14 cellular contexts compared by ENCODE assay signal in the genomic region with DNA sequence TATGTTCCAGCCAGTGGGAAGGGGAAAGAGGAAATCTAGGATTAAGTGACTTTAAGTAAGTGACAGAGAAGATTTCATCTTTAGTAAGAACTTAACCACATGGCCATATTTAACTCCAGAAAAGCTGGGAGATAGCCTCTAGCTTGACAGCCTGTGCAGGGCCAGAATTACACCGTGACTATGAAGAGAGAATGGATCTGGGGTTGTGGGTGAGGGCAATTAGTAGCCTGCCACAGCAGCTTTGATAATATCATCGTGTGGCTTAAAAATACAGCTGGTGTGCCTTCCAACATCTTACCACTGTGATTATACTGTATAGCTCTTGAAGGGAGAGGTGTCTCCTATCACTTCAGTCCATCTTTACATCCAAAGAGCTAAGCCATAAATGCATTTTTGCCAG. TPM values are rescaled to one million over a fixed set of nuclear protein-coding genes. Genes with fewer than 3 reads are reported as not detected.
A peak's percentile ranks its signal among the peaks of the same experiment; 100 is the strongest.
DNase-seq lines count a peak whose midpoint lies in the region; ATAC-seq, FAIRE-seq and TF ChIP-seq lines count a peak whose summit lies in the region.
"Had no signal": no experiment of that assay in that cellular context is flagged by ENCODE, and none has a peak within 500 bp of the region (broad histone marks: within the 10 kb centered on the region; RNA-seq: fewer than 3 reads in every experiment).

No MANE protein-coding gene starts in this region.

- no peak for TF ChIP-seq EP300 in SK-N-SH (IDR thresholded peaks at IDR 0.05; ENCODE audit: borderline replicate concordance in 1 of 2, low read depth in 1 of 2, low read length in 1 of 2)

- H3K9me3 Mint-ChIP-seq in stimulated activated memory B cell treated with anti-CD40 and anti-IgM and Interleukin-4, amounts not matched to agents 10 μg/mL and 1 μg/mL and 100 μg/mL, for 72 hours, result peaks cover 6% of the 10 kb centered on the region
- H3K9me3 Mint-ChIP-seq: CD8-positive, alpha-beta T cell; H9 had no signal

- H3K4me1 Mint-ChIP-seq in stimulated activated memory B cell treated with anti-CD40 and anti-IgM and Interleukin-4, amounts not matched to agents 10 μg/mL and 1 μg/mL and 100 μg/mL, for 72 hours, result peaks cover 46% of the 10 kb centered on the region

- POLR2A ChIA-PET in SK-N-SH (lab: Yijun Ruan, JAX), result no interaction called here

- TF ChIP-seq CTCF in D721Med (IDR thresholded peaks at IDR 0.05; ENCODE audit: insufficient read depth, missing control alignments), result no peak
- TF ChIP-seq CTCF in SK-N-SH (IDR thresholded peaks at IDR 0.05), result no peak

- no peaks in the 10 kb centered on the region for H3K79me2 ChIP-seq in SK-N-SH (ENCODE audit: insufficient read depth)

- peaks cover 0 to 12% of the 10 kb centered on the region in 2 experiments; a peak in 2 of 4 replicates for H3K4me1 ChIP-seq in SK-N-SH (ENCODE audit: control insufficient read depth in 1 of 2, insufficient read depth in 2 of 2, low read depth in 1 of 2, low read length in 1 of 2)

- no peak overlapping the region for H3K9ac ChIP-seq in SK-N-SH

- H2AFZ ChIP-seq in SK-N-SH (ENCODE audit: low read depth), result no peak overlapping the region

- H3K4me3 ChIP-seq in SK-N-SH (ENCODE audit: low read depth in 2 of 2, low read length in 1 of 2), result no peak overlapping the region
- H3K4me3 ChIP-seq: GM12878 had no signal

- CTCF ChIA-PET in SK-N-SH (lab: Yijun Ruan, JAX), result interaction anchor here (0.7 to 1.1 kb wide), 3 partner anchors 37 to 57 kb away, joined by 3 to 4 read pairs (median 3); partner anchors contain the start of gene TBC1D9

- H3F3A ChIP-seq in SK-N-SH (replicated peaks; ENCODE audit: insufficient read depth), result no peaks in the 10 kb centered on the region

- no peak for ATAC-seq in stimulated activated memory B cell treated with anti-CD40 and anti-IgM and Interleukin-4, amounts not matched to agents 10 μg/mL and 1 μg/mL and 100 μg/mL, for 72 hours
- ATAC-seq: CD8-positive, alpha-beta T cell; GM12878 had no signal

- H3K9me3 ChIP-seq in SK-N-SH, result no peaks in the 10 kb centered on the region

- no peak overlapping the region for H3K4me3 Mint-ChIP-seq in stimulated activated memory B cell treated with anti-CD40 and anti-IgM and Interleukin-4, amounts not matched to agents 10 μg/mL and 1 μg/mL and 100 μg/mL, for 72 hours
- H3K4me3 Mint-ChIP-seq: CD14-positive monocyte; CD8-positive, alpha-beta T cell; H9 had no signal

- H3K27ac ChIP-seq in SK-N-SH (ENCODE audit: low read depth in 2 of 2, low read length in 1 of 2), result peak overlapping the region in 1 of 2 experiments; percentile 62; a peak in 2 of 4 replicates

- peak overlapping the region; percentile 48 for H3K27ac Mint-ChIP-seq in stimulated activated memory B cell treated with anti-CD40 and anti-IgM and Interleukin-4, amounts not matched to agents 10 μg/mL and 1 μg/mL and 100 μg/mL, for 72 hours
- H3K27ac Mint-ChIP-seq: CD14-positive monocyte; CD8-positive, alpha-beta T cell; H9 had no signal

- no peaks in the 10 kb centered on the region for H3K27me3 Mint-ChIP-seq in stimulated activated memory B cell treated with anti-CD40 and anti-IgM and Interleukin-4, amounts not matched to agents 10 μg/mL and 1 μg/mL and 100 μg/mL, for 72 hours

- DNase-seq in D721Med (ENCODE audit: insufficient read length, low spot score) (no peak), NCI-H82 treated with DMSO at 0.1 percent for 48 hours (lab: John Stamatoyannopoulos, UW; ENCODE audit: unreplicated experiment) (peak; percentile 52), SK-N-SH (peak; percentile 49), GM19240 (ENCODE audit: insufficient read length, low spot score) (no peak), OCI-M2 (lab: John Stamatoyannopoulos, UW; ENCODE audit: unreplicated experiment) (no peak)
- no peak for DNase-seq in activated CD4-positive, alpha-beta T cell treated with anti-CD3 and anti-CD28 coated beads, Interleukin-2, amount 50 U/mL, for 4 hours
- DNase-seq: CD8-positive, alpha-beta T cell; COR-L47; GOT3; H9 had no signal

- no peak overlapping the region for H3K4me2 ChIP-seq in SK-N-SH

- H3K36me3 Mint-ChIP-seq in stimulated activated memory B cell treated with anti-CD40 and anti-IgM and Interleukin-4, amounts not matched to agents 10 μg/mL and 1 μg/mL and 100 μg/mL, for 72 hours, result peaks cover 5% of the 10 kb centered on the region
- H3K36me3 Mint-ChIP-seq: CD14-positive monocyte; CD8-positive, alpha-beta T cell had no signal

- H3K36me3 ChIP-seq in SK-N-SH (replicated peaks in 1 of 2; ENCODE audit: control insufficient read depth in 1 of 2, insufficient read depth in 2 of 2, low read length in 1 of 2), result no peaks in the 10 kb centered on the region

- peak; percentile 84 for FAIRE-seq in D721Med (lab: Jason Lieb, UNC)
- FAIRE-seq: A204.1, GM12878 had no signal

- H3K9me2 ChIP-seq in SK-N-SH, result no peaks in the 10 kb centered on the region

- H3K27me3 ChIP-seq in SK-N-SH (ENCODE audit: insufficient read depth), result no peaks in the 10 kb centered on the region; the same call in 1 of the 2 replicates

- WGBS in SK-N-SH (ENCODE audit: low lambda C conversion rate), result 14% methylated on average over 2 of the region's 2 CpGs

- no peak for TF ChIP-seq RAD21 in SK-N-SH (IDR thresholded peaks at IDR 0.05; ENCODE audit: low read length)

- no peaks in the 10 kb centered on the region for H4K20me1 ChIP-seq in SK-N-SH (ENCODE audit: insufficient read depth)

TF ChIP-seq in SK-N-SH, 30 proteins besides CTCF, POLR2A, EP300 and RAD21:
- TF ChIP-seq USF2 (IDR thresholded peaks at IDR 0.05; ENCODE audit: borderline replicate concordance, low read depth, low read length) (no peak), MXI1 (IDR thresholded peaks at IDR 0.05; ENCODE audit: low read depth, low read length) (peak; percentile 39; the same call in 1 of the 2 replicates), GATA2 (CRISPR knock-in tag; IDR thresholded peaks at IDR 0.05) (peak; percentile 83), CHD2 (IDR thresholded peaks at IDR 0.05; ENCODE audit: low read length, partially characterized antibody) (peak; percentile 19), SMC3 (IDR thresholded peaks at IDR 0.05; ENCODE audit: low read depth, low read length) (no peak), JUND (IDR thresholded peaks at IDR 0.05) (no peak), YY1 (IDR thresholded peaks at IDR 0.05; ENCODE audit: low read depth) (no peak)

RNA-seq across cellular contexts. Expression of gene TBC1D9, which starts 57.6 kb away (rescaled TPM):
- polyA plus RNA-seq in SK-N-SH (2012; rRNA removed), result 13.5 and 16.1 TPM in 2 replicates
- polyA plus RNA-seq in SK-N-SH (2012; cell fraction: cytosol; rRNA removed), result 13.1 and 14.6 TPM in 2 replicates
- polyA plus RNA-seq in SK-N-SH (2012; cell fraction: nucleus; rRNA removed), result 9.7 and 12.3 TPM in 2 replicates

Comparison
In these comparisons a context has a peak if more than half of its experiments do, and no peak if none do; other contexts are left out.
1. DNase-seq: peak in NCI-H82 treated with DMSO at 0.1 percent for 48 hours (single experiment) and SK-N-SH (single experiment); none in D721Med (single experiment), GM19240 (single experiment), activated CD4-positive, alpha-beta T cell treated with anti-CD3 and anti-CD28 coated beads, Interleukin-2, amount 50 U/mL, for 4 hours (0 of 2) and OCI-M2 (single experiment).